Comparison of ENCODE assay signal across 8 cellular contexts in the genomic region with DNA sequence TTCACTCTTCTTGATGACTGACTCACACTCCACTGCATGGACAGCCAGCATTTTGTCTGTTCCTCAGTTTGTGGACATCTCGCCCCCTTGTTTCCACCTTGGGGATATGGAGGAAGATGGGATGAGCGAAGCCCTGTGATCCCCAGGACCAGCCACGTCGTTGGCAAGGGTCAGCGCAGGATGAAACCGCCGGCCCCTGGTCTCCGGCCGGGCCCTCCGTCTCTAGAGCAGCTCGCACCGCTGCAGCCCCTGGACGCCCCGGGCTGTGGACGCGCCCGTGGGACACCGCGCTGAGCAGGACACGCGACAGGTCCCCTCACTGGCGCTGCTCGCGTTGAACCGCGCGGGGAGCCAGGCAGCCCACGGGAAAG. TPM values are rescaled to one million over a fixed set of nuclear protein-coding genes. Genes with fewer than 3 reads are reported as not detected.
DNase-seq lines count a peak whose midpoint lies in the region; ATAC-seq and TF ChIP-seq lines count a peak whose summit lies in the region.

No MANE protein-coding gene starts in this region.

- H3K36me3 ChIP-seq in KOPT-K1 (ENCODE audit: insufficient read depth, low read length), result peaks cover 30% of the 10 kb centered on the region

- H3K4me1 Mint-ChIP-seq in Calu3 (ENCODE audit: low read depth, unreplicated experiment), result peaks cover 33% of the 10 kb centered on the region
- H3K4me1 Mint-ChIP-seq in central memory CD8-positive, alpha-beta T cell, result peaks cover 15% of the 10 kb centered on the region

- BruUV-seq in Calu3 (replicated peaks; lab: Mats Ljungman, UMichigan), result no TSS peak

- CTCF ChIA-PET in Calu3 (lab: Charles Lee), result interaction anchor here (0.7 to 0.9 kb wide), 3 partner anchors 9 to 491 kb away, joined by 3 to 5 read pairs (median 5); no protein-coding TSS in a partner anchor

- intact Hi-C loops in Calu3 (cut with micrococcal nuclease; ENCODE audit: unreplicated experiment), result no loop called here

- no peaks in the 10 kb centered on the region for H3K27me3 Mint-ChIP-seq in Calu3 (ENCODE audit: unreplicated experiment)
- H3K27me3 Mint-ChIP-seq in central memory CD8-positive, alpha-beta T cell, result no peaks in the 10 kb centered on the region

- no peaks in the 10 kb centered on the region for H3K9me3 Mint-ChIP-seq in Calu3 (ENCODE audit: low read depth, unreplicated experiment)
- no peaks in the 10 kb centered on the region for H3K9me3 Mint-ChIP-seq in central memory CD8-positive, alpha-beta T cell

- peak overlapping the region; percentile 77 for H3K27ac Mint-ChIP-seq in Calu3 (ENCODE audit: unreplicated experiment)
- H3K27ac Mint-ChIP-seq in central memory CD8-positive, alpha-beta T cell (ENCODE audit: low read depth), result peak overlapping the region; percentile 74

- H3K27ac ChIP-seq in KOPT-K1 (ENCODE audit: low read depth, low read length, poor library complexity, severe bottlenecking), result peak overlapping the region; percentile 65

- DNase-seq in Calu3, result peak; percentile 13
- no peak for DNase-seq in central memory CD8-positive, alpha-beta T cell (ENCODE audit: low spot score in 2 of 2)
- peak; percentile 6 for DNase-seq in medulla oblongata (ENCODE audit: extremely low spot score)
- peak; percentile 50 for DNase-seq in ureter (ENCODE audit: low spot score)
- no peak for DNase-seq in cerebellar cortex (ENCODE audit: low spot score)

- peaks cover 51% of the 10 kb centered on the region for H3K36me3 Mint-ChIP-seq in Calu3 (ENCODE audit: insufficient read depth, unreplicated experiment)
- H3K36me3 Mint-ChIP-seq in central memory CD8-positive, alpha-beta T cell (ENCODE audit: insufficient read depth), result peaks cover 29% of the 10 kb centered on the region

- peak overlapping the region; percentile 92 for H3K4me3 Mint-ChIP-seq in Calu3 (ENCODE audit: low read depth, unreplicated experiment)
- peak overlapping the region; percentile 85 for H3K4me3 Mint-ChIP-seq in central memory CD8-positive, alpha-beta T cell

- ATAC-seq in GM21619 (IDR thresholded peaks at IDR 0.05; ENCODE audit: unreplicated experiment), result peak; percentile 18
- peak; percentile 22 for ATAC-seq in central memory CD8-positive, alpha-beta T cell (replicated peaks; ENCODE audit: extremely low read depth, poor library complexity, severe bottlenecking)
- ATAC-seq in GM21825 (IDR thresholded peaks at IDR 0.05; ENCODE audit: unreplicated experiment), result no peak

- no peak for TF ChIP-seq CTCF in Calu3 (IDR thresholded peaks at IDR 0.05; ENCODE audit: unreplicated experiment)

- H3K9me3 ChIP-seq in KOPT-K1 (ENCODE audit: insufficient read depth, low read length, poor library complexity, severe bottlenecking), result no peaks in the 10 kb centered on the region

RNA-seq across cellular contexts. Expression of a gene that starts 0.6 kb away (rescaled TPM):
- total RNA-seq in Calu3 (2022), result 77.2 and 85.7 TPM in 2 replicates
- total RNA-seq in ureter, result 47.3 TPM

Comparison
In these comparisons a context has a peak if more than half of its experiments do, and no peak if none do; other contexts are left out.
1. DNase-seq: peak in Calu3 (single experiment), medulla oblongata (single experiment) and ureter (single experiment); none in central memory CD8-positive, alpha-beta T cell (0 of 2) and cerebellar cortex (single experiment).